In the genomic region with DNA sequence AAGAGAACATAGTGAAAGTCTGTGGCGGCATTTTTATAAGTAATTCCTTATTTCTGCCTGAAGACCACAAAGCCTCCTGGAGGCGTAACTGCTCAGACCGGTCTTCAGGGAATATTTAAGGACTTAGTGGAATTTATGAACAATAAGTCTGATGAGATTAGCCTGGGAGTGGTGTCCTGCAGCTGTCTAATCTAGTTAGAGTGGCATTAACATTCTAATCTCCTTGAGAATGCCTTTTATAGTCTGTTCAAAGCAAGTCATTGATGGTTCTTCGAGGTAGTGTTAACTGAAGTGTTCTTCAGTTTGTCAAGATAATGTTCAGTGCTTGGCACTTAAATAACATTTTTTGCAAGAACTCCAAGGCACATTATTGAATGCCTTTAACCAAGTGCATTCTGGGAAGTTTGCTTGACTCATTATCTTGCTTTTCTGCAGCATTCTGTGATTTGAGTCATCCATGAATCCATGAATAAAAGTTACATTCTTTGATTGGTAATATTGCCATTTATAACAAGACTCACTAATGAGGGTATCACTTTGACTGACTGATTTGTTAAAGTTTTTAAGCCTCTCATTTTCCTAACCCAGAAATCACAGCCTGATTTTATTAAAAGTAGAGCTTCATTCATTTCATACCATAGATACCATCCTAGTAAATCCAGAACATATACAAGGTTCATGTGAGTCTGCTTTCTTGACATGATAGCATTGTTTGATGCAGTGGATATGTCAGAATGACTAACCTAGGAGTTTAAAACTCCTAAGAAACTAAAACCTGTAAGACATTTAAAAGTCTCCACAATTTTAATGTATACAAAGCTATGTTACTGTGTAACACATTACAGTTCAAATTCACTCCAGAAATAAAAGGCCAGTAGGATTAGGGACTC, we compare ENCODE assay signal across 20 cellular contexts. TPM values are rescaled to one million over a fixed set of nuclear protein-coding genes. Genes with fewer than 3 reads are reported as not detected.
DNase-seq lines count a peak whose midpoint lies in the region; ATAC-seq, FAIRE-seq and TF ChIP-seq lines count a peak whose summit lies in the region.
"Had no signal": no experiment of that assay in that cellular context is flagged by ENCODE, and none has a peak within 500 bp of the region (broad histone marks: within the 10 kb centered on the region; RNA-seq: fewer than 3 reads in every experiment).

No MANE protein-coding gene starts in this region.

- H3K79me1 ChIP-seq in mesenchymal stem cell (replicated peaks; ENCODE audit: low read length, poor library complexity, severe bottlenecking): peaks cover 22% of the 10 kb centered on the region

- FAIRE-seq in H54 (lab: Jason Lieb, UNC): no peak

- no peak overlapping the region for H3K4me3 ChIP-seq in adipocyte (ENCODE audit: low read length)
- H3K4me3 ChIP-seq in mesenchymal stem cell (ENCODE audit: insufficient read depth in 1 of 2, low read depth in 1 of 2, low read length in 2 of 2): no peak overlapping the region
- H3K4me3 ChIP-seq: ascending aorta, thoracic aorta had no signal

- H3K4me1 ChIP-seq in adipocyte (ENCODE audit: control insufficient read depth, insufficient read depth, low read length) (peaks cover 23% of the 10 kb centered on the region), mesenchymal stem cell (ENCODE audit: control insufficient read depth, insufficient read depth, low read depth, low read length) (no peaks in the 10 kb centered on the region)
- H3K4me1 ChIP-seq: ascending aorta had no signal

- no peak overlapping the region for H4K91ac ChIP-seq in mesenchymal stem cell (ENCODE audit: low read length)

- H3K4me3 Mint-ChIP-seq in CD14-positive monocyte: no peak overlapping the region
- H3K4me3 Mint-ChIP-seq: CD8-positive, alpha-beta T cell; H9; T-helper 1 cell treated with Interleukin-12 subunit alpha and Interleukin-12 subunit beta and Interleukin-4 antibody, amounts not matched to agents 30 μg/mL and 1 μg/mL, for 36 hours had no signal

- intact Hi-C loops in CD14-positive monocyte (cut with micrococcal nuclease): no loop called here

- no peak for TF ChIP-seq POLR2A in H54 (IDR thresholded peaks at IDR 0.05; ENCODE audit: low read depth, low read length)

- no peak overlapping the region for H3K4me2 ChIP-seq in mesenchymal stem cell (ENCODE audit: low read length, poor library complexity, severe bottlenecking)

- H2BK15ac ChIP-seq in mesenchymal stem cell (ENCODE audit: low read depth, poor library complexity, severe bottlenecking): no peak overlapping the region

- no peak for DNase-seq in activated CD4-positive, CD25-positive, alpha-beta regulatory T cell (lab: John Stamatoyannopoulos, UW)
- peak; percentile 54 for DNase-seq in DMS79 treated with DMSO at 0.1 percent for 48 hours (lab: John Stamatoyannopoulos, UW)
- peak; percentile 40 for DNase-seq in adipocyte (ENCODE audit: low read depth)
- no peak for DNase-seq in mesenchymal stem cell
- no peak for DNase-seq in CD14-positive monocyte (ENCODE audit: low spot score)
- no peak for DNase-seq in NCI-H1092 treated with DMSO at 0.1 percent for 48 hours (lab: John Stamatoyannopoulos, UW)
- no peak for DNase-seq in H54 (ENCODE audit: insufficient read length, low spot score)
- DNase-seq: 8988T; activated CD4-positive, CD25-positive, alpha-beta regulatory T cell treated with anti-CD3 and anti-CD28 coated beads, Interleukin-2, amount 50 U/mL, for 72 hours; CD8-positive, alpha-beta T cell; GF-D8; H9; NCI-H1048; stimulated activated CD4-positive, alpha-beta T cell treated with anti-CD3 and anti-CD28 coated beads, Interleukin-4, amount 100 ng/mL, for 1 hour; stimulated activated CD8-positive, alpha-beta memory T cell treated with anti-CD3 and anti-CD28 coated beads, Interleukin-4, amount 100 ng/mL, for 48 hours had no signal

- H2AK5ac ChIP-seq in mesenchymal stem cell (ENCODE audit: low read length, severe bottlenecking): no peak overlapping the region

- WGBS in mesenchymal stem cell: 97% methylated on average over 3 of the region's 4 CpGs

- H3K27me3 ChIP-seq in adipocyte (replicated peaks; ENCODE audit: control insufficient read depth, insufficient read depth, low read length): no peaks in the 10 kb centered on the region
- H3K27me3 ChIP-seq in mesenchymal stem cell (ENCODE audit: control insufficient read depth in 1 of 2, insufficient read depth in 1 of 2, low read length in 2 of 2): no peaks in the 10 kb centered on the region
- H3K27me3 ChIP-seq: ascending aorta, neutrophil had no signal

- no peaks in the 10 kb centered on the region for H3K4me1 Mint-ChIP-seq in CD14-positive monocyte
- H3K4me1 Mint-ChIP-seq: H9 had no signal

- H2BK5ac ChIP-seq in mesenchymal stem cell (ENCODE audit: low read depth, low read length, poor library complexity, severe bottlenecking): no peak overlapping the region

- H3K36me3 Mint-ChIP-seq in CD14-positive monocyte: peaks cover 84 to 99% of the 10 kb centered on the region in 2 donors

- no peaks in the 10 kb centered on the region for H3K9me3 Mint-ChIP-seq in CD14-positive monocyte
- H3K9me3 Mint-ChIP-seq: CD8-positive, alpha-beta T cell; H9; T-helper 1 cell treated with Interleukin-12 subunit alpha and Interleukin-12 subunit beta and Interleukin-4 antibody, amounts not matched to agents 30 μg/mL and 1 μg/mL, for 36 hours had no signal

- no peak overlapping the region for H2AFZ ChIP-seq in mesenchymal stem cell (ENCODE audit: low read depth, low read length)

- H3K18ac ChIP-seq in mesenchymal stem cell (ENCODE audit: low read depth in 1 of 2, low read length in 2 of 2): no peak overlapping the region

- H3K14ac ChIP-seq in mesenchymal stem cell (ENCODE audit: low read length in 2 of 2): no peak overlapping the region

- H3K23ac ChIP-seq in mesenchymal stem cell (ENCODE audit: low read length in 2 of 2): no peak overlapping the region

- no peak overlapping the region for H4K8ac ChIP-seq in mesenchymal stem cell (ENCODE audit: low read length)

- no peak for TF ChIP-seq CTCF in CD14-positive monocyte (IDR thresholded peaks at IDR 0.05)

- no peak overlapping the region for H3K27ac ChIP-seq in mesenchymal stem cell (ENCODE audit: low read length, poor library complexity, severe bottlenecking)
- H3K27ac ChIP-seq: ascending aorta, neutrophil, thoracic aorta had no signal

- peak overlapping the region in 1 of 7 donors; percentile 26 for H3K27ac Mint-ChIP-seq in CD14-positive monocyte
- H3K27ac Mint-ChIP-seq: T-helper 1 cell treated with Interleukin-12 subunit alpha and Interleukin-12 subunit beta and Interleukin-4 antibody, amounts not matched to agents 30 μg/mL and 1 μg/mL, for 36 hours had no signal

- ATAC-seq in activated CD4-positive, CD25-positive, alpha-beta regulatory T cell treated with anti-CD3 and anti-CD28 coated beads, Interleukin-2, amount 50 U/mL, for 24 hours: peak; percentile 51 to 53
- ATAC-seq: CD8-positive, alpha-beta T cell had no signal

- no peak overlapping the region for H2BK12ac ChIP-seq in mesenchymal stem cell (ENCODE audit: low read length in 2 of 2)

- H3K9me3 ChIP-seq in adipocyte (ENCODE audit: control insufficient read depth, low read length) (no peaks in the 10 kb centered on the region), mesenchymal stem cell (ENCODE audit: control insufficient read depth, low read length) (no peaks in the 10 kb centered on the region)
- H3K9me3 ChIP-seq: ascending aorta, thoracic aorta had no signal

- H3K9ac ChIP-seq in adipocyte (ENCODE audit: low read length) (no peak overlapping the region), mesenchymal stem cell (ENCODE audit: low read length) (peak overlapping the region; percentile 8)

- H2BK120ac ChIP-seq in mesenchymal stem cell (ENCODE audit: low read depth, low read length): no peak overlapping the region

- no peaks in the 10 kb centered on the region for H3K27me3 Mint-ChIP-seq in CD14-positive monocyte (ENCODE audit: low read depth in 3 of 3)

- H3K4ac ChIP-seq in mesenchymal stem cell (ENCODE audit: low read depth in 1 of 2, low read length in 2 of 2): no peak overlapping the region

- H3K36me3 ChIP-seq in adipocyte (ENCODE audit: control insufficient read depth, insufficient read depth, low read length, severe bottlenecking) (peaks cover 98% of the 10 kb centered on the region), mesenchymal stem cell (ENCODE audit: control insufficient read depth in 1 of 2, insufficient read depth in 2 of 2, low read depth in 1 of 2, low read length in 2 of 2) (peaks cover 55 to 97% of the 10 kb centered on the region in 2 experiments)

RNA-seq across cellular contexts. Expression of gene RBM5, which starts 12.5 kb away (rescaled TPM):
- polyA plus RNA-seq in mesenchymal stem cell (2013, experiment 1 of 2): 58.5 TPM
- polyA plus RNA-seq in mesenchymal stem cell (2013, experiment 2 of 2): 54.7 TPM
- 10 to 100 TPM in 1 of 2 donors, 1 to 10 TPM in 1; 9.7 to 18.5 TPM for polyA plus RNA-seq in CD14-positive monocyte

RNA-seq across cellular contexts. Expression of gene SEMA3F, which starts 53.9 kb away (rescaled TPM):
- 23.6 TPM for polyA plus RNA-seq in mesenchymal stem cell (2013, experiment 1 of 2)
- 23.0 TPM for polyA plus RNA-seq in mesenchymal stem cell (2013, experiment 2 of 2)
- not detected for polyA plus RNA-seq in CD14-positive monocyte

Comparison
In these comparisons a context has a peak if more than half of its experiments do, and no peak if none do; other contexts are left out.
1. DNase-seq: peak in DMS79 treated with DMSO at 0.1 percent for 48 hours (single experiment) and adipocyte (single experiment); none in activated CD4-positive, CD25-positive, alpha-beta regulatory T cell (0 of 4), mesenchymal stem cell (single experiment), CD14-positive monocyte (single experiment), NCI-H1092 treated with DMSO at 0.1 percent for 48 hours (single experiment) and H54 (single experiment).